ENCODE assay signal across 14 cellular contexts in the genomic region with DNA sequence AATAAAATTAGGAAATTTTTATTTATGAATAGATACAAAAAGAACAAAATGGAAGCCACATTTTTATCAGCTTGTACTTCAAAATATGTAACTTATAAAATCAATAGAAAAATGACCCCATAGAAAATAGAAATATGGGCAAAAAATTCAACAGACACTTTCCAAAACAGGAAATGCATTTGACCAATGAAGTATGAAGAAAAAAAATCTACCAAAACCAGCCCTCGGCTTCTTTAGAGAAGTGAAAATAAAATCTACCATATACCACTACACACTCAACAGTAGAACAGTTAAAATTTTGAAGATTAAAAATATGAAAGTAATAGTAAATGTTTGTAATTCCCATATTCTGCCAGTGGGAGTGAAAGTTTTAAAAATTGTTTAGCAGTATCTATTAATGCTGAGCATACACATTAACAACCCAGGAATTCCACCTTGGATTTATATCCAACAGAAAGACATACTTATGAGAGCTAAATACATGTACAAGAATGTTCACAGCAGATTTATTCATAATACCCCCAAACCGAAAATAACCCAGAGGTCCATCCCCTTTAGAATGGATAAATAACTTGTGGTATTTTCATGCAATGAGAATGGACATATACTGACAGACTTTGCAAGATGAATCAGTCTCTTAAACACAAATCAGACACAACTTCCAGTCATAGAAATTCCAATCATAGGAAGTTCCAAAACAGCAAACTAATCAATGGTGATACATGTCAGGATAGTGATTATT.
DNase-seq lines count a peak whose midpoint lies in the region; ATAC-seq and TF ChIP-seq lines count a peak whose summit lies in the region.
"Had no signal": no experiment of that assay in that cellular context is flagged by ENCODE, and none has a peak within 500 bp of the region (broad histone marks: within the 10 kb centered on the region; RNA-seq: fewer than 3 reads in every experiment).

No MANE protein-coding gene starts in this region.

- H3K4me1 ChIP-seq in endodermal cell (ENCODE audit: control insufficient read depth, insufficient read depth, low read length) (no peaks in the 10 kb centered on the region), mammary epithelial cell (ENCODE audit: insufficient read depth, low read length) (no peaks in the 10 kb centered on the region)

- in situ Hi-C loops in mammary epithelial cell (cut with MboI; ENCODE audit: low sequenced_read_pairs in 2 of 2): no loop called here

- TF ChIP-seq CTCF in endodermal cell (conservative IDR thresholded peaks at IDR 0.05) (no peak), mammary epithelial cell (conservative IDR thresholded peaks at IDR 0.05 in 1 of 2, IDR thresholded peaks at IDR 0.05 in 1 of 2; ENCODE audit: extremely low read depth in 1 of 2, insufficient read depth in 1 of 2, low read depth in 1 of 2, low read length in 2 of 2) (no peak)

- no peaks in the 10 kb centered on the region for H3K36me3 ChIP-seq in endodermal cell (ENCODE audit: control insufficient read depth, insufficient read depth, low read length)
- H3K36me3 ChIP-seq in mammary epithelial cell (ENCODE audit: insufficient read depth, low read length): no peaks in the 10 kb centered on the region

- no peak overlapping the region for H3K4me3 Mint-ChIP-seq in endodermal cell
- H3K4me3 Mint-ChIP-seq: activated CD8-positive, alpha-beta T cell treated with anti-CD3 and anti-CD28 coated beads, Interleukin-2, amount 10 ng/mL, durations not matched to agents 7 days and 5 days; activated naive CD8-positive, alpha-beta T cell; nephron had no signal

- H3K9me3 ChIP-seq in endodermal cell (ENCODE audit: control insufficient read depth, low read length) (no peaks in the 10 kb centered on the region), mammary epithelial cell (replicated peaks; ENCODE audit: insufficient read depth, low read length) (no peaks in the 10 kb centered on the region)

- no peak overlapping the region for H3K4me3 ChIP-seq in endodermal cell (ENCODE audit: low read length)
- H3K4me3 ChIP-seq in mammary epithelial cell (replicated peaks in 1 of 3; ENCODE audit: insufficient read depth in 1 of 3, low read depth in 2 of 3, low read length in 3 of 3): no peak overlapping the region

- no peaks in the 10 kb centered on the region for H3K9me3 Mint-ChIP-seq in endodermal cell

- H3K27me3 Mint-ChIP-seq in endodermal cell (ENCODE audit: insufficient read depth): no peaks in the 10 kb centered on the region
- H3K27me3 Mint-ChIP-seq: activated naive CD8-positive, alpha-beta T cell had no signal

- peak; percentile 2 for DNase-seq in germinal center (ENCODE audit: low spot score)
- DNase-seq in endodermal cell: no peak
- no peak for DNase-seq in stimulated activated CD4-positive, alpha-beta T cell treated with anti-CD3 and anti-CD28 coated beads, Interleukin-4, amount 100 ng/mL, for 1 hour
- no peak for DNase-seq in left lobe of liver (ENCODE audit: low spot score)
- DNase-seq in mammary epithelial cell: no peak
- DNase-seq: activated CD8-positive, alpha-beta T cell treated with anti-CD3 and anti-CD28 coated beads, Interleukin-2, amount 10 ng/mL, durations not matched to agents 7 days and 5 days; kidney; NCI-H1105 treated with DMSO at 0.1 percent for 48 hours; NK-92 treated with Interleukin-12 subunit alpha and Interleukin-12 subunit beta, amount 100 ng/mL, for 24 hours had no signal

- BruUV-seq in mammary epithelial cell (replicated peaks; lab: Mats Ljungman, UMichigan): no TSS peak

- intact Hi-C loops in mammary epithelial cell (cut with micrococcal nuclease): no loop called here

- WGBS in endodermal cell (ENCODE audit: insufficient coverage in 1 of 2, insufficient read length in 1 of 2), 2 experiments: no CpG with 5 or more reads among the region's 2 CpGs
- WGBS in mammary epithelial cell (ENCODE audit: low coverage, missing lambda C conversion rate): 63% methylated on average over 2 of the region's 2 CpGs

- H3K4me1 Mint-ChIP-seq in endodermal cell: no peaks in the 10 kb centered on the region
- H3K4me1 Mint-ChIP-seq: nephron had no signal

- H3K9ac ChIP-seq in endodermal cell (ENCODE audit: extremely low read depth, low read length, poor library complexity, severe bottlenecking) (no peak overlapping the region), mammary epithelial cell (ENCODE audit: insufficient read depth, low read length) (no peak overlapping the region)

- H2AFZ ChIP-seq in mammary epithelial cell (ENCODE audit: low read depth, low read length): no peak overlapping the region

- H3K27me3 ChIP-seq in endodermal cell (ENCODE audit: control insufficient read depth, insufficient read depth, low read length, poor library complexity, severe bottlenecking) (no peaks in the 10 kb centered on the region), mammary epithelial cell (ENCODE audit: insufficient read depth, low read length) (no peaks in the 10 kb centered on the region)

- H3K36me3 Mint-ChIP-seq in endodermal cell (ENCODE audit: low read depth): no peaks in the 10 kb centered on the region
- H3K36me3 Mint-ChIP-seq: activated naive CD8-positive, alpha-beta T cell had no signal

- H3K79me2 ChIP-seq in mammary epithelial cell (ENCODE audit: insufficient read depth, low read length): no peaks in the 10 kb centered on the region

- no peak overlapping the region for H3K27ac ChIP-seq in endodermal cell (ENCODE audit: low read depth, low read length)
- H3K27ac ChIP-seq in mammary epithelial cell (ENCODE audit: insufficient read depth, low read depth, low read length): no peak overlapping the region

- CTCF ChIA-PET in mammary epithelial cell (lab: Charles Lee; ENCODE audit: low non-redundant PET): no interaction called here

- dilution Hi-C loops in mammary epithelial cell (cut with HindIII; ENCODE audit: low sequenced_read_pairs): no loop called here

- H4K20me1 ChIP-seq in mammary epithelial cell (ENCODE audit: insufficient read depth, low read length): no peaks in the 10 kb centered on the region

- H3K4me2 ChIP-seq in mammary epithelial cell (ENCODE audit: insufficient read depth, low read depth, low read length): no peak overlapping the region

- H3K27ac Mint-ChIP-seq in endodermal cell: no peak overlapping the region
- H3K27ac Mint-ChIP-seq: activated CD8-positive, alpha-beta T cell treated with anti-CD3 and anti-CD28 coated beads, Interleukin-2, amount 10 ng/mL, durations not matched to agents 7 days and 5 days; activated naive CD8-positive, alpha-beta T cell; nephron had no signal

- ATAC-seq in GM19025 (IDR thresholded peaks at IDR 0.05; ENCODE audit: low read depth, unreplicated experiment) (peak; percentile 67), GM21619 (IDR thresholded peaks at IDR 0.05; ENCODE audit: unreplicated experiment) (peak; percentile 91), HG03108 (IDR thresholded peaks at IDR 0.05; ENCODE audit: unreplicated experiment) (peak; percentile 95), left lobe of liver (no peak)
- ATAC-seq: activated CD8-positive, alpha-beta T cell treated with anti-CD3 and anti-CD28 coated beads, Interleukin-2, amount 10 ng/mL, durations not matched to agents 7 days and 5 days had no signal
